In genomic region chr2:119126650-119127049, GRCh38 we compare ENCODE assay signal across 8 cellular contexts. TPM values are rescaled to one million over a fixed set of nuclear protein-coding genes. Genes with fewer than 3 reads are reported as not detected.
DNase-seq lines count a peak whose midpoint lies in the region; ATAC-seq and TF ChIP-seq lines count a peak whose summit lies in the region.

No MANE protein-coding gene starts in this region.

- no peak for ATAC-seq in activated CD4-positive, CD25-positive, alpha-beta regulatory T cell treated with anti-CD3 and anti-CD28 coated beads, Interleukin-2, amount 50 U/mL, for 24 hours
- no peak for ATAC-seq in GM19463 (IDR thresholded peaks at IDR 0.05; ENCODE audit: unreplicated experiment)

- H3K4me3 Mint-ChIP-seq in nephron progenitor cell, result no peak overlapping the region

- H3K27me3 ChIP-seq in OCI-LY1 (ENCODE audit: insufficient read depth, low read length), result no peaks in the 10 kb centered on the region
- H3K27me3 ChIP-seq in adrenal gland, result peaks cover 14% of the 10 kb centered on the region

- no peak overlapping the region for H3K27ac Mint-ChIP-seq in nephron progenitor cell

- no peak overlapping the region for H3K9ac ChIP-seq in OCI-LY1 (ENCODE audit: low read length)

- peaks cover 50% of the 10 kb centered on the region for H3K27me3 Mint-ChIP-seq in nephron progenitor cell (ENCODE audit: low read depth, poor library complexity)

- 25 to 62% (median 29%) methylated on average over 3 to 13 of the region's 13 CpGs for WGBS in adrenal gland, 4 donors

- no peaks in the 10 kb centered on the region for H3K79me2 ChIP-seq in OCI-LY1 (ENCODE audit: insufficient read depth, low read length)

- H3K4me1 ChIP-seq in OCI-LY1 (ENCODE audit: insufficient read depth, low read length, severe bottlenecking) (no peaks in the 10 kb centered on the region), adrenal gland (replicated peaks in 1 of 2) (no peaks in the 10 kb centered on the region)

- TF ChIP-seq CTCF in OCI-LY1 (IDR thresholded peaks at IDR 0.05; ENCODE audit: low read length), result peak; percentile 70
- peak in 1 of 6 experiments; percentile 7 for TF ChIP-seq CTCF in adrenal gland (IDR thresholded peaks at IDR 0.05)
- peak; percentile 47 for TF ChIP-seq CTCF in nephron progenitor cell (IDR thresholded peaks at IDR 0.05)

- no peak overlapping the region for H3K27ac ChIP-seq in OCI-LY1 (ENCODE audit: low read depth, low read length, poor library complexity, severe bottlenecking)
- H3K27ac ChIP-seq in adrenal gland, result no peak overlapping the region

- intact Hi-C loops in adrenal gland (cut with DNase I), result no loop called here

- H3K36me3 Mint-ChIP-seq in nephron progenitor cell (ENCODE audit: low read depth), result no peaks in the 10 kb centered on the region

- H3K4me1 Mint-ChIP-seq in nephron progenitor cell, result peaks cover 6% of the 10 kb centered on the region

- no peaks in the 10 kb centered on the region for H3K36me3 ChIP-seq in OCI-LY1 (ENCODE audit: insufficient read depth, low read length)
- no peaks in the 10 kb centered on the region for H3K36me3 ChIP-seq in adrenal gland (replicated peaks in 1 of 2)

- peak in 3 of 4 experiments; percentile 4 to 8 (median 4) for DNase-seq in activated CD4-positive, CD25-positive, alpha-beta regulatory T cell (lab: John Stamatoyannopoulos, UW)
- DNase-seq in adrenal gland, result peak in 4 of 7 donors; percentile 20 to 31 (median 26)
- DNase-seq in nephron progenitor cell, result peak; percentile 63
- no peak for DNase-seq in NCI-H1694 (lab: John Stamatoyannopoulos, UW)
- DNase-seq in NCI-H2196 (lab: John Stamatoyannopoulos, UW; ENCODE audit: unreplicated experiment), result no peak

- H3K9me3 ChIP-seq in OCI-LY1 (ENCODE audit: low read length) (no peaks in the 10 kb centered on the region), adrenal gland (replicated peaks in 1 of 3) (no peaks in the 10 kb centered on the region)

- H3K4me3 ChIP-seq in OCI-LY1 (ENCODE audit: low read depth, low read length, poor library complexity, severe bottlenecking) (no peak overlapping the region), adrenal gland (no peak overlapping the region)

- no peak for TF ChIP-seq POLR2A in adrenal gland (IDR thresholded peaks at IDR 0.05)

- H3F3A ChIP-seq in OCI-LY1 (ENCODE audit: insufficient read depth, low read length), result no peaks in the 10 kb centered on the region

- H4K20me1 ChIP-seq in OCI-LY1 (ENCODE audit: insufficient read depth, low read length), result no peaks in the 10 kb centered on the region

- no peak overlapping the region for H2AFZ ChIP-seq in OCI-LY1 (ENCODE audit: low read length)

- H3K9me2 ChIP-seq in OCI-LY1 (ENCODE audit: low read depth, low read length), result no peaks in the 10 kb centered on the region

- H3K9me3 Mint-ChIP-seq in nephron progenitor cell, result no peaks in the 10 kb centered on the region

- H3K4me2 ChIP-seq in OCI-LY1 (ENCODE audit: low read length), result no peak overlapping the region

RNA-seq across cellular contexts. Expression of gene C1QL2, which starts 31.9 kb away (rescaled TPM):
- not detected for total RNA-seq in adrenal gland
- polyA plus RNA-seq in adrenal gland, result not detected

Comparison
In these comparisons a context has a peak if more than half of its experiments do, and no peak if none do; other contexts are left out.
1. DNase-seq: peak in activated CD4-positive, CD25-positive, alpha-beta regulatory T cell (3 of 4), adrenal gland (4 of 7) and nephron progenitor cell (single experiment); none in NCI-H1694 (single experiment) and NCI-H2196 (single experiment).